Comparison of ENCODE assay signal across 21 cellular contexts in the genomic region with DNA sequence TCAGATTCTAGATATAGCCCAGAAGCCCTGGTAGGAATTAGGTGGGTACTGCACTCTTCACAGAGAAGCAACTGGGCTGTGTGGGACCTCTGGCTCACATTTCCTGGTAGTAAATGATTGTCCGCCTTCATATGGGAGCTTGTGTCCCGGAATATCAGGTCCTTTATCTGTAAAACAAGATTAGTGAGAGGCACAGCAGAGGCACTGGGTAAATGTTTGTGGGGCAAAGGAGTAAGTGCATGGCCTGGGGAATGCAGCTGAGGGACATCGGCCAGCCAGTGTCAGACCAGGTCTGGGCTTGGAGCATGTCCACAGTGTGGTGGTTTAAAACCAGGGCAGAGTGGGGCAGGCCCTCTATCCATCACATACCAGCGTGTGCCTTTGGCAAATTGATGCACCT.
A peak's percentile ranks its signal among the peaks of the same experiment; 100 is the strongest.
DNase-seq lines count a peak whose midpoint lies in the region; ATAC-seq, FAIRE-seq and TF ChIP-seq lines count a peak whose summit lies in the region.
"Had no signal": no experiment of that assay in that cellular context is flagged by ENCODE, and none has a peak within 500 bp of the region (broad histone marks: within the 10 kb centered on the region; RNA-seq: fewer than 3 reads in every experiment).

No MANE protein-coding gene starts in this region.

- H3K18ac ChIP-seq in H1 (ENCODE audit: extremely low read depth, low read length): no peak overlapping the region
- H3K18ac ChIP-seq in trophoblast cell (ENCODE audit: low read length): peak overlapping the region; percentile 54

- H2BK12ac ChIP-seq in H1 (ENCODE audit: low read depth, low read length) (no peak overlapping the region), trophoblast cell (ENCODE audit: low read length) (peak overlapping the region; percentile 91)

- H3K4me3 ChIP-seq in Caco-2 (ENCODE audit: low read depth, low read length) (no peak overlapping the region), H1 (ENCODE audit: extremely low read depth in 1 of 4, insufficient read depth in 2 of 4, low read depth in 3 of 4, low read length in 4 of 4) (no peak overlapping the region), trophoblast cell (ENCODE audit: low read depth, low read length) (no peak overlapping the region)
- H3K4me3 ChIP-seq: adrenal gland had no signal

- H4K8ac ChIP-seq in H1 (ENCODE audit: extremely low read depth, insufficient read depth, low read length) (no peak overlapping the region), trophoblast cell (ENCODE audit: low read depth, low read length) (no peak overlapping the region)

- no peak overlapping the region for H4K12ac ChIP-seq in trophoblast cell (ENCODE audit: low read depth, low read length)

- no peak overlapping the region for H2AFZ ChIP-seq in H1 (ENCODE audit: low read length)
- H2AFZ ChIP-seq in trophoblast cell (ENCODE audit: insufficient read depth, low read length, poor library complexity): no peak overlapping the region

- no peaks in the 10 kb centered on the region for H3K27me3 Mint-ChIP-seq in Caco-2 (ENCODE audit: insufficient read depth, unreplicated experiment)
- H3K27me3 Mint-ChIP-seq: activated T-cell treated with anti-CD3 and anti-CD28 coated beads, Interleukin-2, amount 50 U/mL, for 24 hours had no signal

- TF ChIP-seq RAD21 in H1 (IDR thresholded peaks at IDR 0.05 in 1 of 2, conservative IDR thresholded peaks at IDR 0.05 in 1 of 2; ENCODE audit: low read depth in 2 of 2, low read length in 2 of 2): no peak

- H3K4ac ChIP-seq in H1 (replicated peaks; ENCODE audit: insufficient read length, low read depth, low read length) (peak overlapping the region; percentile 62), trophoblast cell (ENCODE audit: low read depth, low read length) (peak overlapping the region; percentile 10)

- WGBS in H1 (ENCODE audit: extremely low coverage in 1 of 2, insufficient coverage in 1 of 2, insufficient read length in 1 of 2, insufficient replicate concordance in 2 of 2, low coverage in 1 of 2, low lambda C conversion rate in 2 of 2, missing lambda C conversion rate in 1 of 2), 2 experiments: 88% methylated on average over 4 of the region's 4 CpGs; no CpG with 5 or more reads in 1 of the 2 experiments
- no CpG with 5 or more reads among the region's 4 CpGs for WGBS in trophoblast cell (ENCODE audit: extremely low coverage, insufficient coverage, insufficient read length)

- H2BK20ac ChIP-seq in H1 (ENCODE audit: low read length): no peak overlapping the region

- TF ChIP-seq EP300 in H1 (IDR thresholded peaks at IDR 0.05; ENCODE audit: borderline replicate concordance in 1 of 2, low read depth in 2 of 2, low read length in 2 of 2): no peak

- no peak for FAIRE-seq in H1 (lab: Jason Lieb, UNC)
- FAIRE-seq: bronchial epithelial cell had no signal

- H3K36me3 ChIP-seq in Caco-2 (ENCODE audit: control insufficient read depth, insufficient read depth, low read length): no peaks in the 10 kb centered on the region
- no peaks in the 10 kb centered on the region for H3K36me3 ChIP-seq in H1 (ENCODE audit: control insufficient read depth in 2 of 4, insufficient read depth in 4 of 4, low read length in 3 of 4)
- no peaks in the 10 kb centered on the region for H3K36me3 ChIP-seq in trophoblast cell (ENCODE audit: control insufficient read depth in 1 of 2, insufficient read depth in 2 of 2, low read length in 2 of 2)
- H3K36me3 ChIP-seq: adrenal gland had no signal

- no peaks in the 10 kb centered on the region for H3K27me3 ChIP-seq in Caco-2 (replicated peaks; ENCODE audit: control insufficient read depth, insufficient read depth, low read length)
- H3K27me3 ChIP-seq in H1 (replicated peaks in 1 of 4; ENCODE audit: control insufficient read depth in 3 of 4, extremely low read depth in 1 of 4, insufficient read depth in 3 of 4, low read length in 3 of 4): no peaks in the 10 kb centered on the region; a peak in 2 of 7 replicates
- no peaks in the 10 kb centered on the region for H3K27me3 ChIP-seq in trophoblast cell (ENCODE audit: insufficient read depth, low read length)
- H3K27me3 ChIP-seq: adrenal gland had no signal

- no peak overlapping the region for H3K56ac ChIP-seq in H1 (replicated peaks; ENCODE audit: insufficient read length, low read depth, low read length)

- H2BK5ac ChIP-seq in H1 (ENCODE audit: low read depth, low read length): no peak overlapping the region
- H2BK5ac ChIP-seq in trophoblast cell (ENCODE audit: low read depth, low read length, poor library complexity): no peak overlapping the region

- H4K5ac ChIP-seq in H1 (ENCODE audit: insufficient read length, low read depth, low read length): no peak overlapping the region

- no TSS peak for BruUV-seq in Caco-2 (replicated peaks; lab: Mats Ljungman, UMichigan)

- H4K91ac ChIP-seq in H1 (replicated peaks; ENCODE audit: insufficient read length, low read length) (no peak overlapping the region), trophoblast cell (ENCODE audit: low read depth, low read length) (peak overlapping the region; percentile 87)

- H3K27ac Mint-ChIP-seq in Caco-2 (ENCODE audit: unreplicated experiment): peak overlapping the region; percentile 86
- H3K27ac Mint-ChIP-seq: activated CD8-positive, alpha-beta T cell treated with anti-CD3 and anti-CD28 coated beads, Interleukin-2, amount 10 ng/mL, durations not matched to agents 7 days and 5 days; activated T-cell treated with anti-CD3 and anti-CD28 coated beads, Interleukin-2, amount 50 U/mL, for 24 hours had no signal

- peaks cover 16% of the 10 kb centered on the region for H3K9me3 Mint-ChIP-seq in Caco-2 (ENCODE audit: unreplicated experiment)
- H3K9me3 Mint-ChIP-seq: activated T-cell treated with anti-CD3 and anti-CD28 coated beads, Interleukin-2, amount 50 U/mL, for 24 hours; CD4-positive, CD25-positive, alpha-beta regulatory T cell had no signal

- ATAC-seq in left lobe of liver (peak; percentile 71), HG02763 (IDR thresholded peaks at IDR 0.05; ENCODE audit: unreplicated experiment) (no peak), GM21576 (IDR thresholded peaks at IDR 0.05; ENCODE audit: unreplicated experiment) (no peak)
- ATAC-seq: activated CD4-positive, CD25-positive, alpha-beta regulatory T cell treated with anti-CD3 and anti-CD28 coated beads, Interleukin-2, amount 50 U/mL, for 24 hours; activated CD8-positive, alpha-beta T cell treated with anti-CD3 and anti-CD28 coated beads, Interleukin-2, amount 10 ng/mL, durations not matched to agents 7 days and 5 days had no signal

- H3K23ac ChIP-seq in H1 (ENCODE audit: insufficient read length) (no peak overlapping the region), trophoblast cell (ENCODE audit: low read length) (no peak overlapping the region)

- no peak overlapping the region for H2BK15ac ChIP-seq in H1 (ENCODE audit: low read length)

- no peak overlapping the region for H3K14ac ChIP-seq in H1 (ENCODE audit: insufficient read length)
- H3K14ac ChIP-seq in trophoblast cell (ENCODE audit: low read length): peak overlapping the region; percentile 45

- peaks cover 52% of the 10 kb centered on the region for H3K4me1 ChIP-seq in Caco-2
- peaks cover 0 to 5% (median 3%) of the 10 kb centered on the region in 4 experiments; a peak in 3 of 7 replicates for H3K4me1 ChIP-seq in H1 (replicated peaks in 1 of 4; ENCODE audit: control insufficient read depth in 3 of 4, insufficient read depth in 4 of 4, low read length in 3 of 4)
- peaks cover 17 to 36% of the 10 kb centered on the region in 2 experiments for H3K4me1 ChIP-seq in trophoblast cell (ENCODE audit: control insufficient read depth in 1 of 2, insufficient read depth in 2 of 2, low read length in 2 of 2)

- H3K4me2 ChIP-seq in H1 (ENCODE audit: insufficient read depth in 1 of 2, low read depth in 2 of 2, low read length in 2 of 2) (no peak overlapping the region), trophoblast cell (ENCODE audit: low read length) (no peak overlapping the region)

- peaks cover 3% of the 10 kb centered on the region for H3K23me2 ChIP-seq in H1 (ENCODE audit: low read depth, low read length)

- H2AK5ac ChIP-seq in H1 (ENCODE audit: low read depth, low read length): 0 out of 2 replicates have a peak overlapping the region, but pooled peaks have one; percentile 53
- H2AK5ac ChIP-seq in trophoblast cell (ENCODE audit: low read length): peak overlapping the region; percentile 92

- no peaks in the 10 kb centered on the region for H3K36me3 Mint-ChIP-seq in Caco-2 (ENCODE audit: insufficient read depth, unreplicated experiment)
- H3K36me3 Mint-ChIP-seq: CD4-positive, CD25-positive, alpha-beta regulatory T cell had no signal

- peaks cover 51% of the 10 kb centered on the region for H3K4me1 Mint-ChIP-seq in Caco-2 (ENCODE audit: low read depth, unreplicated experiment)

- H3K27ac ChIP-seq in H1 (ENCODE audit: low read depth, low read length) (no peak overlapping the region), trophoblast cell (ENCODE audit: low read depth, low read length) (no peak overlapping the region)

- H3K79me2 ChIP-seq in H1 (ENCODE audit: control insufficient read depth in 1 of 2, insufficient read depth in 2 of 2, low read length in 2 of 2) (no peaks in the 10 kb centered on the region), trophoblast cell (ENCODE audit: control insufficient read depth, insufficient read depth, low read length, poor library complexity) (no peaks in the 10 kb centered on the region)

- no peaks in the 10 kb centered on the region for H4K20me1 ChIP-seq in H1 (replicated peaks in 1 of 2; ENCODE audit: control insufficient read depth in 1 of 2, insufficient read depth in 2 of 2, low read length in 2 of 2)

- DNase-seq in Caco-2 (peak; percentile 82 to 91), H1 (ENCODE audit: low read depth in 1 of 2, low spot score in 2 of 2) (no peak), left lobe of liver (ENCODE audit: low spot score) (peak; percentile 74), trophoblast cell (no peak), GOT3 (lab: John Stamatoyannopoulos, UW) (no peak), GM03348 (ENCODE audit: low spot score) (no peak)
- DNase-seq: activated CD8-positive, alpha-beta T cell treated with anti-CD3 and anti-CD28 coated beads, Interleukin-2, amount 10 ng/mL, durations not matched to agents 7 days and 5 days; activated naive CD4-positive, alpha-beta T cell; activated T-cell treated with anti-CD3 and anti-CD28 coated beads, Interleukin-2, amount 50 U/mL, for 24 hours; CD4-positive, CD25-positive, alpha-beta regulatory T cell; cortex of kidney; DMS153; KG1; kidney glomerular epithelial cell; NCI-H2171; NCI-H526 had no signal

- H3K9ac ChIP-seq in H1 (replicated peaks in 1 of 4; ENCODE audit: extremely low read depth in 1 of 4, low read depth in 3 of 4, low read length in 3 of 4): no peak overlapping the region
- no peak overlapping the region for H3K9ac ChIP-seq in trophoblast cell (ENCODE audit: low read length)

- H2BK120ac ChIP-seq in H1 (replicated peaks; ENCODE audit: low read depth, low read length): no peak overlapping the region
- H2BK120ac ChIP-seq in trophoblast cell (ENCODE audit: insufficient read depth, low read length, poor library complexity): peak overlapping the region; percentile 55

- TF ChIP-seq POLR2A in H1 (IDR thresholded peaks at IDR 0.05; ENCODE audit: control extremely low read depth in 1 of 2, low read depth in 2 of 2, low read length in 2 of 2): no peak

- CTCF ChIA-PET in Caco-2 (lab: Charles Lee) (interaction anchor here (0.6 to 1.3 kb wide), 4 partner anchors 80 to 322 kb away, joined by 3 to 5 read pairs (median 4); no protein-coding TSS in a partner anchor), H1 (lab: Charles Lee; ENCODE audit: partially characterized antibody) (interaction anchor here (1.4 to 1.5 kb wide), 2 partner anchors 12 to 80 kb away, joined by 6 to 7 read pairs; no protein-coding TSS in a partner anchor)

- H3K9me3 ChIP-seq in Caco-2 (no peaks in the 10 kb centered on the region), H1 (ENCODE audit: insufficient read depth in 2 of 2, low read depth in 1 of 2, low read length in 1 of 2) (no peaks in the 10 kb centered on the region), trophoblast cell (ENCODE audit: insufficient read depth, low read depth, low read length) (peaks cover 4% of the 10 kb centered on the region)
- H3K9me3 ChIP-seq: adrenal gland had no signal

- intact Hi-C loops in Caco-2 (cut with micrococcal nuclease; ENCODE audit: unreplicated experiment): loop anchor here (1.0 to 2.0 kb wide), 2 partner anchors 157 to 321 kb away; no protein-coding TSS in a partner anchor

- TF ChIP-seq CTCF in Caco-2 (IDR thresholded peaks at IDR 0.05; ENCODE audit: insufficient read depth in 1 of 2, low read depth in 1 of 2, low read length in 1 of 2, severe bottlenecking in 1 of 2, unreplicated experiment in 1 of 2): no peak
- TF ChIP-seq CTCF in H1 (IDR thresholded peaks at IDR 0.05; ENCODE audit: control extremely low read depth in 1 of 3, insufficient read depth in 1 of 3, low read depth in 1 of 3, low read length in 3 of 3): no peak

- H3K79me1 ChIP-seq in H1 (ENCODE audit: low read depth, low read length): no peaks in the 10 kb centered on the region
- H3K79me1 ChIP-seq in trophoblast cell (ENCODE audit: low read length): peaks cover 18% of the 10 kb centered on the region

- H3K4me3 Mint-ChIP-seq in Caco-2 (ENCODE audit: unreplicated experiment): peak overlapping the region; percentile 36
- H3K4me3 Mint-ChIP-seq: activated CD8-positive, alpha-beta T cell treated with anti-CD3 and anti-CD28 coated beads, Interleukin-2, amount 10 ng/mL, durations not matched to agents 7 days and 5 days; activated T-cell treated with anti-CD3 and anti-CD28 coated beads, Interleukin-2, amount 50 U/mL, for 24 hours; CD4-positive, CD25-positive, alpha-beta regulatory T cell had no signal

- POLR2A ChIA-PET in Caco-2 (lab: Charles Lee) (interaction anchor here (1.0 kb wide), 1 partner anchor 156 kb away, joined by 3 read pairs; no protein-coding TSS in a partner anchor), H1 (lab: Charles Lee; ENCODE audit: partially characterized antibody) (no interaction called here)

Comparison
In these comparisons a context has a peak if more than half of its experiments do, and no peak if none do; other contexts are left out.
1. DNase-seq: peak in Caco-2 (2 of 2) and left lobe of liver (single experiment); none in H1 (0 of 2), trophoblast cell (0 of 2), GOT3 (single experiment) and GM03348 (single experiment).